10 cellular contexts compared by ENCODE assay signal in genomic region chr1:79197421-79197820, GRCh38.
A peak's percentile ranks its signal among the peaks of the same experiment; 100 is the strongest.
DNase-seq lines count a peak whose midpoint lies in the region; ATAC-seq, FAIRE-seq and TF ChIP-seq lines count a peak whose summit lies in the region.
"Had no signal": no experiment of that assay in that cellular context is flagged by ENCODE, and none has a peak within 500 bp of the region (broad histone marks: within the 10 kb centered on the region; RNA-seq: fewer than 3 reads in every experiment).

No MANE protein-coding gene starts in this region.

- no peaks in the 10 kb centered on the region for H3K4me1 Mint-ChIP-seq in CD8-positive, alpha-beta T cell (ENCODE audit: low read depth)

- no peak for FAIRE-seq in D721Med (lab: Jason Lieb, UNC)

- DNase-seq in D721Med (ENCODE audit: insufficient read length, low spot score) (no peak), astrocyte of the spinal cord (ENCODE audit: low read depth, low spot score) (peak; percentile 25), lung microvascular endothelial cell (ENCODE audit: low read depth in 2 of 2) (peak; percentile 71 to 83), T-helper 1 cell (no peak), sigmoid colon (no peak), stomach (no peak)
- DNase-seq in CD8-positive, alpha-beta T cell, result no peak
- DNase-seq: body of pancreas; stimulated activated CD4-positive, alpha-beta T cell treated with anti-CD3 and anti-CD28 coated beads, Interleukin-4, amount 100 ng/mL, for 1 hour had no signal

- no peak overlapping the region for H3K4me3 ChIP-seq in astrocyte of the spinal cord (ENCODE audit: low read depth, low read length)
- H3K4me3 ChIP-seq in CD8-positive, alpha-beta T cell (ENCODE audit: low read depth, low read length), result no peak overlapping the region
- H3K4me3 ChIP-seq in sigmoid colon, result no peak overlapping the region
- H3K4me3 ChIP-seq in stomach, result no peak overlapping the region
- H3K4me3 ChIP-seq: body of pancreas had no signal

- no peaks in the 10 kb centered on the region for H3K4me1 ChIP-seq in CD8-positive, alpha-beta T cell (ENCODE audit: insufficient read depth, low read length)
- H3K4me1 ChIP-seq in sigmoid colon (peaks cover 0 to 5% (median 2%) of the 10 kb centered on the region in 4 donors), stomach (peaks cover 0 to 3% (median 0%) of the 10 kb centered on the region in 4 donors)
- H3K4me1 ChIP-seq: body of pancreas had no signal

- H3K9me3 Mint-ChIP-seq in CD8-positive, alpha-beta T cell, result peaks cover 5% of the 10 kb centered on the region

- no peaks in the 10 kb centered on the region for H3K27me3 ChIP-seq in CD8-positive, alpha-beta T cell (ENCODE audit: insufficient read depth, low read length)
- H3K27me3 ChIP-seq in sigmoid colon (no peaks in the 10 kb centered on the region), stomach (no peaks in the 10 kb centered on the region)
- H3K27me3 ChIP-seq: body of pancreas had no signal

- TF ChIP-seq POLR2A in sigmoid colon (IDR thresholded peaks at IDR 0.05) (no peak), stomach (IDR thresholded peaks at IDR 0.05) (no peak)

- intact Hi-C loops in CD8-positive, alpha-beta T cell (cut with DNase I, micrococcal nuclease), result no loop called here
- intact Hi-C loops in sigmoid colon (cut with DNase I) (no loop called here), stomach (cut with DNase I; ENCODE audit: low total_unique reads) (no loop called here)

- peak; percentile 69 for TF ChIP-seq RAD21 in Ishikawa (IDR thresholded peaks at IDR 0.05; ENCODE audit: low read depth)

- no peak overlapping the region for H3K27ac Mint-ChIP-seq in CD8-positive, alpha-beta T cell

- CTCF ChIA-PET in CD8-positive, alpha-beta T cell (lab: Charles Lee), result no interaction called here

- no peaks in the 10 kb centered on the region for H3K36me3 ChIP-seq in CD8-positive, alpha-beta T cell (ENCODE audit: insufficient read depth, low read length)
- H3K36me3 ChIP-seq in sigmoid colon (no peaks in the 10 kb centered on the region), stomach (no peaks in the 10 kb centered on the region)

- H3K36me3 Mint-ChIP-seq in CD8-positive, alpha-beta T cell, result no peaks in the 10 kb centered on the region

- in situ Hi-C loops in astrocyte of the spinal cord (cut with HindIII; ENCODE audit: low sequenced_read_pairs), result no loop called here

- no peak for ATAC-seq in CD8-positive, alpha-beta T cell
- ATAC-seq: body of pancreas had no signal

- POLR2A ChIA-PET in CD8-positive, alpha-beta T cell (lab: Charles Lee), result no interaction called here

- TF ChIP-seq EP300 in Ishikawa (IDR thresholded peaks at IDR 0.05; ENCODE audit: borderline replicate concordance) (no peak), sigmoid colon (IDR thresholded peaks at IDR 0.05) (no peak), stomach (IDR thresholded peaks at IDR 0.05) (no peak)

- no peaks in the 10 kb centered on the region for H3K27me3 Mint-ChIP-seq in CD8-positive, alpha-beta T cell (ENCODE audit: low read depth)

- no peak overlapping the region for H3K27ac ChIP-seq in CD8-positive, alpha-beta T cell (ENCODE audit: low read depth, low read length)
- H3K27ac ChIP-seq in sigmoid colon, result no peak overlapping the region
- H3K27ac ChIP-seq in stomach, result no peak overlapping the region
- H3K27ac ChIP-seq: body of pancreas had no signal

- H3K4me3 Mint-ChIP-seq in CD8-positive, alpha-beta T cell, result no peak overlapping the region

- TF ChIP-seq CTCF in D721Med (IDR thresholded peaks at IDR 0.05; ENCODE audit: insufficient read depth, missing control alignments), result peak; percentile 57
- TF ChIP-seq CTCF in astrocyte of the spinal cord (IDR thresholded peaks at IDR 0.05; ENCODE audit: low read depth, low read length), result peak; percentile 25
- TF ChIP-seq CTCF in CD8-positive, alpha-beta T cell (IDR thresholded peaks at IDR 0.05), result no peak
- TF ChIP-seq CTCF in sigmoid colon (IDR thresholded peaks at IDR 0.05), result no peak
- peak in 1 of 7 experiments; percentile 23 for TF ChIP-seq CTCF in stomach (IDR thresholded peaks at IDR 0.05)

- H3K9me3 ChIP-seq in CD8-positive, alpha-beta T cell (ENCODE audit: low read length), result peaks cover 4% of the 10 kb centered on the region
- H3K9me3 ChIP-seq in sigmoid colon, result no peaks in the 10 kb centered on the region
- no peaks in the 10 kb centered on the region for H3K9me3 ChIP-seq in stomach
- H3K9me3 ChIP-seq: body of pancreas had no signal

- 70 to 80% methylated on average over 2 of the region's 2 CpGs for WGBS in sigmoid colon, 2 donors
- WGBS in stomach, 5 donors, result 65 to 83% (median 79%) methylated on average over 2 of the region's 2 CpGs

TF ChIP-seq in Ishikawa, 13 proteins besides CTCF, POLR2A, EP300 and RAD21:
- no peak for TF ChIP-seq TEAD4 (IDR thresholded peaks at IDR 0.05)
- TF ChIP-seq MAX (IDR thresholded peaks at IDR 0.05), result no peak
- no peak for TF ChIP-seq FOXM1 (IDR thresholded peaks at IDR 0.05; ENCODE audit: borderline replicate concordance, low read depth)
- TF ChIP-seq REST (IDR thresholded peaks at IDR 0.05; ENCODE audit: low read depth), result no peak
- TF ChIP-seq, protein P1, sequence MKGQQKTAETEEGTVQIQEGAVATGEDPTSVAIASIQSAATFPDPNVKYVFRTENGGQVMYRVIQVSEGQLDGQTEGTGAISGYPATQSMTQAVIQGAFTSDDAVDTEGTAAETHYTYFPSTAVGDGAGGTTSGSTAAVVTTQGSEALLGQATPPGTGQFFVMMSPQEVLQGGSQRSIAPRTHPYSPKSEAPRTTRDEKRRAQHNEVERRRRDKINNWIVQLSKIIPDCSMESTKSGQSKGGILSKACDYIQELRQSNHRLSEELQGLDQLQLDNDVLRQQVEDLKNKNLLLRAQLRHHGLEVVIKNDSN (IDR thresholded peaks at IDR 0.05), result no peak
- TF ChIP-seq YY1 (IDR thresholded peaks at IDR 0.05; ENCODE audit: low read depth), result no peak
- TF ChIP-seq TAF1 (IDR thresholded peaks at IDR 0.05; ENCODE audit: low read depth), result no peak
- TF ChIP-seq EGR1 (IDR thresholded peaks at IDR 0.05), result no peak
- TF ChIP-seq ZBTB7A (IDR thresholded peaks at IDR 0.05; ENCODE audit: low read depth), result no peak
TF ChIP-seq in Ishikawa: peak in this region for 0.

Comparison
In these comparisons a context has a peak if more than half of its experiments do, and no peak if none do; other contexts are left out.
1. DNase-seq: peak in astrocyte of the spinal cord (single experiment) and lung microvascular endothelial cell (2 of 2); none in D721Med (single experiment), T-helper 1 cell (0 of 5), CD8-positive, alpha-beta T cell (0 of 7), sigmoid colon (single experiment) and stomach (single experiment).
2. CTCF ChIP-seq: peak in D721Med (single experiment) and astrocyte of the spinal cord (single experiment); none in CD8-positive, alpha-beta T cell (single experiment) and sigmoid colon (0 of 4).